In genomic region chr5:180639743-180640300, GRCh38 we compare ENCODE assay signal across 22 cellular contexts. TPM values are rescaled to one million over a fixed set of nuclear protein-coding genes. Genes with fewer than 3 reads are reported as not detected.
DNase-seq lines count a peak whose midpoint lies in the region; ATAC-seq, FAIRE-seq and TF ChIP-seq lines count a peak whose summit lies in the region.
"Had no signal": no experiment of that assay in that cellular context is flagged by ENCODE, and none has a peak within 500 bp of the region (broad histone marks: within the 10 kb centered on the region; RNA-seq: fewer than 3 reads in every experiment).

No MANE protein-coding gene starts in this region.

- TF ChIP-seq RAD21 in K562 (CRISPR knock-in tag; conservative IDR thresholded peaks at IDR 0.05 in 1 of 2, IDR thresholded peaks at IDR 0.05 in 1 of 2), result no peak

- ATAC-seq in K562, result no peak
- ATAC-seq: T-helper 17 cell had no signal

- in situ Hi-C loops in K562 (cut with MboI), result no loop called here

- H3K4me2 ChIP-seq in K562 (ENCODE audit: insufficient read depth, low read length), result no peak overlapping the region
- H3K4me2 ChIP-seq: KMS-11 had no signal

- TF ChIP-seq CTCF in K562 (IDR thresholded peaks at IDR 0.05 in 2 of 3, conservative IDR thresholded peaks at IDR 0.05 in 1 of 3; ENCODE audit: insufficient read depth in 2 of 3, low read depth in 1 of 3, low read length in 3 of 3) (no peak), kidney (IDR thresholded peaks at IDR 0.05; ENCODE audit: borderline replicate concordance, extremely low read depth, insufficient read depth) (no peak), suprapubic skin (IDR thresholded peaks at IDR 0.05) (no peak), D721Med (IDR thresholded peaks at IDR 0.05; ENCODE audit: insufficient read depth, missing control alignments) (no peak)

- H3K36me3 ChIP-seq in K562 (ENCODE audit: control insufficient read depth, insufficient read depth, low read length) (no peaks in the 10 kb centered on the region), kidney (ENCODE audit: control insufficient read depth in 1 of 2, insufficient read depth in 2 of 2, low read length in 2 of 2) (no peaks in the 10 kb centered on the region), suprapubic skin (no peaks in the 10 kb centered on the region)
- H3K36me3 ChIP-seq: ascending aorta had no signal

- H3K4me3 ChIP-seq in K562, result no peak overlapping the region
- no peak overlapping the region for H3K4me3 ChIP-seq in kidney (ENCODE audit: low read length in 2 of 2)
- H3K4me3 ChIP-seq in suprapubic skin, result no peak overlapping the region
- H3K4me3 ChIP-seq: ascending aorta had no signal

- H3K79me2 ChIP-seq in K562 (ENCODE audit: control insufficient read depth, insufficient read depth, low read length), result no peaks in the 10 kb centered on the region

- FAIRE-seq in K562 (lab: Jason Lieb, UNC) (no peak), kidney (lab: Jason Lieb, UNC) (no peak), D721Med (lab: Jason Lieb, UNC) (no peak)

- H2AFZ ChIP-seq in K562 (ENCODE audit: low read depth, low read length), result no peak overlapping the region

- H4K20me1 ChIP-seq in K562 (replicated peaks; ENCODE audit: control insufficient read depth, insufficient read depth, low read length), result peaks cover 8% of the 10 kb centered on the region; the same call in 1 of the 2 replicates

- CTCF ChIA-PET in K562 (lab: Yijun Ruan, JAX; ENCODE audit: low intra/inter-chr PET ratio), result no interaction called here

- H3K9me3 ChIP-seq in K562 (replicated peaks; ENCODE audit: control insufficient read depth, insufficient read depth, low read depth, low read length), result no peaks in the 10 kb centered on the region
- no peaks in the 10 kb centered on the region for H3K9me3 ChIP-seq in kidney (ENCODE audit: control insufficient read depth in 1 of 2, low read length in 2 of 2)
- H3K9me3 ChIP-seq in suprapubic skin, result no peaks in the 10 kb centered on the region
- H3K9me3 ChIP-seq: ascending aorta had no signal

- intact Hi-C loops in K562 (cut with micrococcal nuclease), result no loop called here
- intact Hi-C loops in kidney (cut with DNase I), result no loop called here

- DNase-seq in activated CD8-positive, alpha-beta memory T cell treated with anti-CD3 and anti-CD28 coated beads, Interleukin-2, amount 50 U/mL, for 48 hours, result peak; percentile 41
- no peak for DNase-seq in activated CD8-positive, alpha-beta memory T cell treated with anti-CD3 and anti-CD28 coated beads for 24 hours
- DNase-seq in K562 (ENCODE audit: extremely low read depth in 1 of 4, low spot score in 3 of 4) (no peak), kidney (peak; percentile 58), suprapubic skin (ENCODE audit: low spot score in 2 of 2) (peak; percentile 70 to 78), D721Med (ENCODE audit: insufficient read length, low spot score) (no peak), SIG-M5 treated with dmso at 0.1 percent for 504 hours (lab: John Stamatoyannopoulos, UW; ENCODE audit: unreplicated experiment) (no peak)
- DNase-seq in activated CD4-positive, alpha-beta T cell treated with anti-CD3 and anti-CD28 coated beads, Interleukin-2, amount 50 U/mL, for 4 hours, result no peak
- DNase-seq: activated gamma-delta T cell treated with Interleukin-2 at 50 U/mL for 16 hours; cerebellar nuclear complex; DMS 273 treated with DMSO at 0.1 percent for 48 hours; NCI-H1048; NCI-H2081 treated with DMSO at 0.1 percent for 48 hours; NCI-H524; occipital lobe; SIG-M5; stimulated activated CD4-positive, alpha-beta T cell treated with anti-CD3 and anti-CD28 coated beads, Interleukin-4, amount 100 ng/mL, for 24 hours; substantia nigra; T-helper 17 cell had no signal

- TF ChIP-seq POLR2A in K562 (conservative IDR thresholded peaks at IDR 0.05), result no peak
- TF ChIP-seq POLR2A in suprapubic skin (IDR thresholded peaks at IDR 0.05), result no peak

- H3K27me3 ChIP-seq in K562 (ENCODE audit: control insufficient read depth in 2 of 2, insufficient read depth in 2 of 2, low read length in 2 of 2) (peaks cover 43 to 70% of the 10 kb centered on the region in 2 experiments; a peak in 4 of 5 replicates), suprapubic skin (peaks cover 38% of the 10 kb centered on the region)
- H3K27me3 ChIP-seq: ascending aorta had no signal

- no peaks in the 10 kb centered on the region for H3K9me1 ChIP-seq in K562 (ENCODE audit: control insufficient read depth, insufficient read depth, low read length)

- H3K27ac ChIP-seq in K562 (ENCODE audit: extremely low read depth, low read depth, low read length) (no peak overlapping the region), kidney (ENCODE audit: low read depth in 2 of 2, low read length in 2 of 2) (no peak overlapping the region), suprapubic skin (no peak overlapping the region)
- H3K27ac ChIP-seq: ascending aorta, KMS-11 had no signal

- no TSS peak for BruUV-seq in K562 (replicated peaks; lab: Mats Ljungman, UMichigan)

- WGBS in K562 (ENCODE audit: insufficient coverage, low coverage, missing lambda C conversion rate), result 3% methylated on average over 21 of the region's 21 CpGs
- WGBS in suprapubic skin, result 32% methylated on average over 5 of the region's 21 CpGs

- TF ChIP-seq EP300 in K562 (IDR thresholded peaks at IDR 0.05; ENCODE audit: low read length) (no peak), suprapubic skin (IDR thresholded peaks at IDR 0.05) (no peak)

- POLR2A ChIA-PET in K562 (lab: Yijun Ruan, JAX), result no interaction called here

- H3K9ac ChIP-seq in K562 (ENCODE audit: insufficient read depth in 1 of 2, low read depth in 2 of 2, low read length in 2 of 2) (no peak overlapping the region; a peak in 1 of 4 replicates), kidney (ENCODE audit: low read length in 2 of 2) (no peak overlapping the region)
- H3K9ac ChIP-seq: KMS-11 had no signal

- H3K4me1 ChIP-seq in K562 (replicated peaks in 1 of 2; ENCODE audit: control insufficient read depth in 2 of 2, insufficient read depth in 2 of 2, low read length in 2 of 2), result peaks cover 0 to 23% of the 10 kb centered on the region in 2 experiments; a peak in 3 of 5 replicates
- peaks cover 0 to 4% of the 10 kb centered on the region in 2 donors for H3K4me1 ChIP-seq in kidney (ENCODE audit: control insufficient read depth in 1 of 2, insufficient read depth in 1 of 2, low read depth in 1 of 2, low read length in 2 of 2)
- no peaks in the 10 kb centered on the region for H3K4me1 ChIP-seq in suprapubic skin
- H3K4me1 ChIP-seq: ascending aorta had no signal

TF ChIP-seq in K562, 482 proteins besides CTCF, POLR2A, EP300 and RAD21 (continues in another document):
- TF ChIP-seq CTBP1 (IDR thresholded peaks at IDR 0.05; ENCODE audit: borderline replicate concordance) (0 out of 2 replicates have a peak, but pooled peaks have one; percentile 25), TAF1 (IDR thresholded peaks at IDR 0.05; ENCODE audit: control insufficient read depth, extremely low read depth, insufficient read depth, low read length, severe bottlenecking) (no peak), NCOR1 (IDR thresholded peaks at IDR 0.05) (no peak)

RNA-seq across cellular contexts. Expression of gene FLT4, which starts 9.6 kb away (rescaled TPM):
- total RNA-seq in K562 (2011; cell fraction: chromatin; rRNA removed; ENCODE audit: low replicate concordance), result 2.0 and 6.0 TPM in 2 replicates
- 1.7 and 3.3 TPM in 2 replicates for total RNA-seq in K562 (2011; cell fraction: nucleolus; rRNA removed)
- total RNA-seq in K562 (2011; cell fraction: nucleoplasm; rRNA removed), result 1.1 and 2.1 TPM in 2 replicates
- total RNA-seq in K562 (2014; rRNA removed) (0.14 and 0.24 TPM in 2 replicates), K562 (2014; rRNA removed; fragmentation: Illumina TruSeq; extraction: Trizol) (not detected in 2 replicates), K562 (2015; rRNA removed; fragmentation: Illumina TruSeq; extraction: Trizol) (0.07 TPM in 1 of 2 replicates, not detected in the other), K562 (2021) (0.24 and 0.47 TPM in 2 replicates), kidney (29.4 TPM), suprapubic skin (1 to 10 TPM in 3 of 4 donors, under 1 TPM in 1; 0.79 to 8.9 (median 1.4) TPM)
- polyA plus RNA-seq in K562 (2011; rRNA removed) (0.26 and 0.42 TPM in 2 replicates), K562 (2014; fragmentation: Illumina TruSeq; extraction: Trizol) (0.18 and 0.21 TPM in 2 replicates), K562 (2014; fragmentation: Nextera tagmentation; extraction: Ambion mirVana) (under 1 TPM in 1 of 2 experiments, not detected in 1; 0.01 TPM), K562 (2014; rRNA removed) (0.05 and 0.12 TPM in 2 replicates), kidney (ENCODE audit: insufficient read depth, low read depth, low replicate concordance) (6.9 TPM)
- polyA plus RNA-seq in K562 (2011; cell fraction: cytosol; rRNA removed), result 0.27 and 0.48 TPM in 2 replicates
- polyA plus RNA-seq in K562 (2011; cell fraction: nucleus; rRNA removed), result 1.2 and 1.6 TPM in 2 replicates
- polyA plus RNA-seq in K562 (2012), result 0.10 and 0.40 TPM in 2 replicates
- polyA minus RNA-seq in K562 (2011; rRNA and poly(A)+ RNA removed), result 0.18 and 0.21 TPM in 2 replicates
- polyA minus RNA-seq in K562 (2011; cell fraction: cytosol; rRNA and poly(A)+ RNA removed), result 0.48 TPM in 1 of 2 replicates, not detected in the other
- polyA minus RNA-seq in K562 (2011; cell fraction: nucleus; rRNA and poly(A)+ RNA removed), result 0.56 and 1.2 TPM in 2 replicates

RNA-seq across cellular contexts. Expression of gene SCGB3A1, which starts 48.5 kb away (rescaled TPM):
- total RNA-seq in K562 (2011; cell fraction: chromatin; rRNA removed; ENCODE audit: low replicate concordance), result not detected in 2 replicates
- total RNA-seq in K562 (2011; cell fraction: nucleolus; rRNA removed), result not detected in 2 replicates
- total RNA-seq in K562 (2011; cell fraction: nucleoplasm; rRNA removed), result not detected in 2 replicates
- total RNA-seq in K562 (2014; rRNA removed), result not detected in 2 replicates
- total RNA-seq in K562 (2014; rRNA removed; fragmentation: Illumina TruSeq; extraction: Trizol), result not detected in 2 replicates
- not detected in 2 replicates for total RNA-seq in K562 (2015; rRNA removed; fragmentation: Illumina TruSeq; extraction: Trizol)
- total RNA-seq in K562 (2021), result 0.33 TPM in 1 of 2 replicates, not detected in the other
- not detected in 2 replicates for polyA plus RNA-seq in K562 (2011; rRNA removed)
- polyA plus RNA-seq in K562 (2011; cell fraction: cytosol; rRNA removed), result not detected in 2 replicates
- not detected in 2 replicates for polyA plus RNA-seq in K562 (2011; cell fraction: nucleus; rRNA removed)
- polyA plus RNA-seq in K562 (2012), result not detected in 2 replicates
- not detected in 2 replicates for polyA plus RNA-seq in K562 (2014; fragmentation: Illumina TruSeq; extraction: Trizol)
- not detected for polyA plus RNA-seq in K562 (2014; fragmentation: Nextera tagmentation; extraction: Ambion mirVana)
- not detected in 2 replicates for polyA plus RNA-seq in K562 (2014; rRNA removed)
- not detected in 2 replicates for polyA minus RNA-seq in K562 (2011; rRNA and poly(A)+ RNA removed)
- not detected in 2 replicates for polyA minus RNA-seq in K562 (2011; cell fraction: cytosol; rRNA and poly(A)+ RNA removed)
- not detected in 2 replicates for polyA minus RNA-seq in K562 (2011; cell fraction: nucleus; rRNA and poly(A)+ RNA removed)
- 1.1 TPM for total RNA-seq in kidney
- polyA plus RNA-seq in kidney (ENCODE audit: insufficient read depth, low read depth, low replicate concordance), result 2.3 TPM
- 1 to 10 TPM in 3 of 4 donors, not detected in 1; 2.2 to 7.8 (median 4.1) TPM for total RNA-seq in suprapubic skin
- total RNA-seq: ascending aorta, occipital lobe had no signal
- polyA plus RNA-seq: BJ had no signal

Comparison
In these comparisons a context has a peak if more than half of its experiments do, and no peak if none do; other contexts are left out.
1. DNase-seq: peak in activated CD8-positive, alpha-beta memory T cell treated with anti-CD3 and anti-CD28 coated beads, Interleukin-2, amount 50 U/mL, for 48 hours (single experiment), kidney (single experiment) and suprapubic skin (2 of 2); none in activated CD8-positive, alpha-beta memory T cell treated with anti-CD3 and anti-CD28 coated beads for 24 hours (single experiment), K562 (0 of 4), D721Med (single experiment), activated CD4-positive, alpha-beta T cell treated with anti-CD3 and anti-CD28 coated beads, Interleukin-2, amount 50 U/mL, for 4 hours (0 of 2) and SIG-M5 treated with dmso at 0.1 percent for 504 hours (single experiment).